In the genomic region with DNA sequence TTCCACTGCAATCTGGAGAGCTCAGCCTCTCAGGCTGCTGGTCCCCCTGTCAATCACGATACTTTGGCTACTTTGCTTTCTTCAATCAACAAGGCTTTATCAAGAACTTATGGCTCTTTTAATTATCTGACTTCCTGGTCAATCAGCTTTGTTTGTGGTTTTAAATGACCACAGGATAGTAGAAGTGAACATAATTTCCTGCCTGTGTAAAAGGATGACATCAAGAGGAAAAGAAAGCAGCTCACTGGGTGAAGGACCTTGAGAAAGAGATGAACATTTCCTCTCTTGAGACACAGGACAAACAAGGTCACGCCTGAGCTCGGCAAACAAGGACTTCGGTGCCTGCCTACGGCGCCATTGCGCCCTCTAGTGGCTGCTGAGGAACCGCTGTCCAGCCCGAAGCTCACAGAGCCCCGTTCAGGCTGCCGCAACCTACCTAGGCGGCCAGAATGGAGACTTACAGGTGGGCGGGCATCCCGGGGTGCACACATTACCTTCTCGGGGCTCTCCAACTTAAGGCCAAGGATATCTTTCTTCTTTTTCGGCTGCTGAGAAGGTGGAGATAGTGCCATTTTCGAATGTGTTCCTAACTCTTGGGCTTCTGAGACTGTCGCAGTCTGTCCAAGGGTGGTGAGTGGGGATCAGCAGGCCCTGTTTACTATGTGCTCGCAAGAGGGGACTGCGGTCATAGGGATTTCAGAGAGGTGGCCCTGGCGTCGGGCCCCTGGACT, we compare ENCODE assay signal across 8 cellular contexts. TPM values are rescaled to one million over a fixed set of nuclear protein-coding genes. Genes with fewer than 3 reads are reported as not detected.
A peak's percentile ranks its signal among the peaks of the same experiment; 100 is the strongest.
DNase-seq lines count a peak whose midpoint lies in the region; ATAC-seq, FAIRE-seq and TF ChIP-seq lines count a peak whose summit lies in the region.

No MANE protein-coding gene starts in this region.

- CTCF ChIA-PET in PC-9 (lab: Charles Lee), result interaction anchor here (0.5 to 2.5 kb wide), 14 partner anchors 10 to 932 kb away, joined by 3 to 23 read pairs (median 4); no protein-coding TSS in a partner anchor

- H3K27ac Mint-ChIP-seq in activated T-cell treated with anti-CD3 and anti-CD28 coated beads, Interleukin-2, amount 50 U/mL, for 24 hours, result peak overlapping the region; percentile 87
- H3K27ac Mint-ChIP-seq in naive thymus-derived CD8-positive, alpha-beta T cell, result peak overlapping the region in 9 of 10 donors; percentile 21 to 84 (median 37)
- H3K27ac Mint-ChIP-seq in stimulated activated effector memory CD8-positive, alpha-beta T cell treated with anti-CD3 and anti-CD28 coated beads, Interleukin-12 subunit alpha, Interleukin-12 subunit beta, amount 100 ng/mL, for 72 hours, result peak overlapping the region; percentile 70

- H3K4me1 ChIP-seq in PC-9 (replicated peaks; ENCODE audit: insufficient read depth), result peaks cover 16% of the 10 kb centered on the region
- H3K4me1 ChIP-seq in esophagus squamous epithelium, result peaks cover 0 to 18% (median 6%) of the 10 kb centered on the region in 3 donors

- H4K20me1 ChIP-seq in PC-9 (ENCODE audit: insufficient read depth), result no peaks in the 10 kb centered on the region

- H3K27ac ChIP-seq in PC-9 (peak overlapping the region; percentile 39), esophagus squamous epithelium (peak overlapping the region; percentile 38 to 80 (median 71))

- BruUV-seq in PC-9 (replicated peaks; lab: Mats Ljungman, UMichigan), result no TSS peak

- peak in 1 of 4 donors; percentile 8 for TF ChIP-seq POLR2A in esophagus squamous epithelium (IDR thresholded peaks at IDR 0.05)

- no peaks in the 10 kb centered on the region for H3K27me3 ChIP-seq in PC-9 (ENCODE audit: insufficient read depth, low read depth)
- no peaks in the 10 kb centered on the region for H3K27me3 ChIP-seq in esophagus squamous epithelium

- peaks cover 6% of the 10 kb centered on the region for H3K9me3 Mint-ChIP-seq in activated T-cell treated with anti-CD3 and anti-CD28 coated beads, Interleukin-2, amount 50 U/mL, for 24 hours
- H3K9me3 Mint-ChIP-seq in naive thymus-derived CD8-positive, alpha-beta T cell, result no peaks in the 10 kb centered on the region
- H3K9me3 Mint-ChIP-seq in stimulated activated effector memory CD8-positive, alpha-beta T cell treated with anti-CD3 and anti-CD28 coated beads, Interleukin-12 subunit alpha, Interleukin-12 subunit beta, amount 100 ng/mL, for 72 hours, result no peaks in the 10 kb centered on the region

- 18 to 22% methylated on average over 4 to 22 of the region's 22 CpGs for WGBS in esophagus squamous epithelium, 2 donors

- H3K36me3 Mint-ChIP-seq in activated T-cell treated with anti-CD3 and anti-CD28 coated beads, Interleukin-2, amount 50 U/mL, for 24 hours (ENCODE audit: low read depth), result peaks cover 4% of the 10 kb centered on the region
- H3K36me3 Mint-ChIP-seq in naive thymus-derived CD8-positive, alpha-beta T cell, result no peaks in the 10 kb centered on the region
- peaks cover 7% of the 10 kb centered on the region for H3K36me3 Mint-ChIP-seq in stimulated activated effector memory CD8-positive, alpha-beta T cell treated with anti-CD3 and anti-CD28 coated beads, Interleukin-12 subunit alpha, Interleukin-12 subunit beta, amount 100 ng/mL, for 72 hours

- intact Hi-C loops in PC-9 (cut with micrococcal nuclease; ENCODE audit: unreplicated experiment), result loop anchor here (1.0 to 5.0 kb wide), 7 partner anchors 74 to 822 kb away; no protein-coding TSS in a partner anchor
- intact Hi-C loops in esophagus squamous epithelium (cut with DNase I), result no loop called here

- no peaks in the 10 kb centered on the region for H3K9me3 ChIP-seq in PC-9 (ENCODE audit: insufficient read depth, low read depth)
- H3K9me3 ChIP-seq in esophagus squamous epithelium, result no peaks in the 10 kb centered on the region

- H3K79me2 ChIP-seq in PC-9 (ENCODE audit: low read depth), result no peaks in the 10 kb centered on the region

- H3K4me1 Mint-ChIP-seq in activated T-cell treated with anti-CD3 and anti-CD28 coated beads, Interleukin-2, amount 50 U/mL, for 24 hours (ENCODE audit: low read depth), result peaks cover 50% of the 10 kb centered on the region
- peaks cover 9 to 24% (median 9%) of the 10 kb centered on the region in 4 donors for H3K4me1 Mint-ChIP-seq in naive thymus-derived CD8-positive, alpha-beta T cell
- H3K4me1 Mint-ChIP-seq in stimulated activated effector memory CD8-positive, alpha-beta T cell treated with anti-CD3 and anti-CD28 coated beads, Interleukin-12 subunit alpha, Interleukin-12 subunit beta, amount 100 ng/mL, for 72 hours, result peaks cover 38% of the 10 kb centered on the region

- H3K4me2 ChIP-seq in PC-9, result peak overlapping the region; percentile 17; the same call in 1 of the 2 replicates

- 0 out of 2 replicates have a peak overlapping the region, but pooled peaks have one; percentile 72 for H2AFZ ChIP-seq in PC-9

- no peak overlapping the region for H3K4me3 ChIP-seq in PC-9
- peak overlapping the region in 1 of 4 donors; percentile 16 for H3K4me3 ChIP-seq in esophagus squamous epithelium

- peak; percentile 84 for ATAC-seq in GM21447 (IDR thresholded peaks at IDR 0.05; ENCODE audit: unreplicated experiment)
- peak; percentile 95 to 99 for ATAC-seq in naive thymus-derived CD8-positive, alpha-beta T cell
- peak; percentile 96 for ATAC-seq in stimulated activated effector memory CD8-positive, alpha-beta T cell treated with anti-CD3 and anti-CD28 coated beads, Interleukin-12 subunit alpha, Interleukin-12 subunit beta, amount 100 ng/mL, for 72 hours

- peak; percentile 97 for TF ChIP-seq CTCF in PC-9 (conservative IDR thresholded peaks at IDR 0.05)
- peak; percentile 87 to 98 (median 96) for TF ChIP-seq CTCF in esophagus squamous epithelium (IDR thresholded peaks at IDR 0.05)

- no peak overlapping the region for H3K4me3 Mint-ChIP-seq in activated T-cell treated with anti-CD3 and anti-CD28 coated beads, Interleukin-2, amount 50 U/mL, for 24 hours
- H3K4me3 Mint-ChIP-seq in naive thymus-derived CD8-positive, alpha-beta T cell, result peak overlapping the region in 1 of 10 donors; percentile 19
- peak overlapping the region; percentile 33 for H3K4me3 Mint-ChIP-seq in stimulated activated effector memory CD8-positive, alpha-beta T cell treated with anti-CD3 and anti-CD28 coated beads, Interleukin-12 subunit alpha, Interleukin-12 subunit beta, amount 100 ng/mL, for 72 hours

- no peaks in the 10 kb centered on the region for H3K27me3 Mint-ChIP-seq in activated T-cell treated with anti-CD3 and anti-CD28 coated beads, Interleukin-2, amount 50 U/mL, for 24 hours
- peaks cover 0 to 10% (median 0%) of the 10 kb centered on the region in 5 donors for H3K27me3 Mint-ChIP-seq in naive thymus-derived CD8-positive, alpha-beta T cell

- FAIRE-seq in HTR-8/SVneo (lab: Jason Lieb, UNC), result no peak

- H3K36me3 ChIP-seq in PC-9 (ENCODE audit: low read depth) (no peaks in the 10 kb centered on the region), esophagus squamous epithelium (peaks cover 0 to 9% (median 0%) of the 10 kb centered on the region in 3 donors)

- POLR2A ChIA-PET in PC-9 (lab: Charles Lee; ENCODE audit: unreplicated experiment), result no interaction called here
- POLR2A ChIA-PET in naive thymus-derived CD8-positive, alpha-beta T cell (lab: Charles Lee), result interaction anchor here (1.0 kb wide), 1 partner anchor 220 kb away, joined by 4 read pairs; no protein-coding TSS in a partner anchor

- H3F3A ChIP-seq in PC-9 (ENCODE audit: insufficient read depth, low read depth), result peaks cover 9% of the 10 kb centered on the region; the same call in 1 of the 2 replicates

- H3K9me2 ChIP-seq in PC-9 (ENCODE audit: insufficient read depth), result no peaks in the 10 kb centered on the region

- DNase-seq in DMS 273 (lab: John Stamatoyannopoulos, UW; ENCODE audit: unreplicated experiment), result peak; percentile 87
- DNase-seq in HTR-8/SVneo (ENCODE audit: insufficient read length, low spot score), result peak; percentile 81
- DNase-seq in PC-9, result peak; percentile 83 to 93
- peak; percentile 92 for DNase-seq in activated T-cell treated with anti-CD3 and anti-CD28 coated beads, Interleukin-2, amount 50 U/mL, for 24 hours
- peak; percentile 23 for DNase-seq in esophagus squamous epithelium (lab: John Stamatoyannopoulos, UW)
- DNase-seq in naive thymus-derived CD8-positive, alpha-beta T cell, result peak; percentile 58 to 87 (median 81)
- DNase-seq in stimulated activated effector memory CD8-positive, alpha-beta T cell treated with anti-CD3 and anti-CD28 coated beads, Interleukin-12 subunit alpha, Interleukin-12 subunit beta, amount 100 ng/mL, for 72 hours (ENCODE audit: low spot score in 2 of 2), result peak; percentile 89 to 93

RNA-seq across cellular contexts. Expression of a gene that starts 54.0 kb away (rescaled TPM):
- total RNA-seq in PC-9 (2021) (1.2 and 1.9 TPM in 2 replicates), esophagus squamous epithelium (1 to 10 TPM; 2.5 to 6.7 (median 4.6) TPM)
- total RNA-seq in naive thymus-derived CD8-positive, alpha-beta T cell, result not detected
- polyA plus RNA-seq in naive thymus-derived CD8-positive, alpha-beta T cell, result not detected

Comparison
In these comparisons a context has a peak if more than half of its experiments do, and no peak if none do; other contexts are left out.
1. DNase-seq: peak in every context shown above with its lines; median percentile 92 in activated T-cell treated with anti-CD3 and anti-CD28 coated beads, Interleukin-2, amount 50 U/mL, for 24 hours; 91 in stimulated activated effector memory CD8-positive, alpha-beta T cell treated with anti-CD3 and anti-CD28 coated beads, Interleukin-12 subunit alpha, Interleukin-12 subunit beta, amount 100 ng/mL, for 72 hours; 88 in PC-9; 87 in DMS 273; 81 in HTR-8/SVneo; 81 in naive thymus-derived CD8-positive, alpha-beta T cell; 23 in esophagus squamous epithelium.
2. H3K27ac Mint-ChIP-seq: peak in every context shown above with its lines; median percentile 87 in activated T-cell treated with anti-CD3 and anti-CD28 coated beads, Interleukin-2, amount 50 U/mL, for 24 hours; 70 in stimulated activated effector memory CD8-positive, alpha-beta T cell treated with anti-CD3 and anti-CD28 coated beads, Interleukin-12 subunit alpha, Interleukin-12 subunit beta, amount 100 ng/mL, for 72 hours; 37 in naive thymus-derived CD8-positive, alpha-beta T cell.